Comparison of ENCODE assay signal across 9 cellular contexts in genomic region chr1:115063238-115063901, GRCh38. TPM values are rescaled to one million over a fixed set of nuclear protein-coding genes. Genes with fewer than 3 reads are reported as not detected.
DNase-seq lines count a peak whose midpoint lies in the region; ATAC-seq and TF ChIP-seq lines count a peak whose summit lies in the region.
"Had no signal": no experiment of that assay in that cellular context is flagged by ENCODE, and none has a peak within 500 bp of the region (broad histone marks: within the 10 kb centered on the region; RNA-seq: fewer than 3 reads in every experiment).

No MANE protein-coding gene starts in this region.

- H3K4me1 Mint-ChIP-seq in activated naive CD4-positive, alpha-beta T cell treated with anti-CD3 and anti-CD28 coated beads, Interleukin-2, amount 10 ng/mL, durations not matched to agents 7 days and 5 days = peaks cover 41% of the 10 kb centered on the region
- peaks cover 39 to 44% of the 10 kb centered on the region in 2 donors for H3K4me1 Mint-ChIP-seq in natural killer cell treated with Interleukin-12 subunit alpha and Interleukin-12 subunit beta and Interleukin-15 and Interleukin-18, amount 100 ng/mL, for 72 hours (ENCODE audit: low read depth in 2 of 2)

- H3K9me3 Mint-ChIP-seq in activated naive CD4-positive, alpha-beta T cell treated with anti-CD3 and anti-CD28 coated beads, Interleukin-2, amount 10 ng/mL, durations not matched to agents 7 days and 5 days = peaks cover 6% of the 10 kb centered on the region
- H3K9me3 Mint-ChIP-seq in natural killer cell treated with Interleukin-12 subunit alpha and Interleukin-12 subunit beta and Interleukin-15 and Interleukin-18, amount 100 ng/mL, for 72 hours = no peaks in the 10 kb centered on the region

- peak overlapping the region; percentile 73 for H3K27ac ChIP-seq in KOPT-K1 (ENCODE audit: low read depth, low read length, poor library complexity, severe bottlenecking)

- H3K36me3 ChIP-seq in KOPT-K1 (ENCODE audit: insufficient read depth, low read length) = no peaks in the 10 kb centered on the region
- H3K36me3 ChIP-seq: HAP-1 had no signal

- ATAC-seq in GM18520 (IDR thresholded peaks at IDR 0.05; ENCODE audit: unreplicated experiment) (peak; percentile 77), GM19455 (IDR thresholded peaks at IDR 0.05; ENCODE audit: unreplicated experiment) (no peak), HG03342 (IDR thresholded peaks at IDR 0.05; ENCODE audit: unreplicated experiment) (no peak)
- ATAC-seq in natural killer cell treated with Interleukin-12 subunit alpha and Interleukin-12 subunit beta and Interleukin-15 and Interleukin-18, amount 100 ng/mL, for 72 hours = peak; percentile 52 to 71

- H3K27me3 Mint-ChIP-seq in activated naive CD4-positive, alpha-beta T cell treated with anti-CD3 and anti-CD28 coated beads, Interleukin-2, amount 10 ng/mL, durations not matched to agents 7 days and 5 days = no peaks in the 10 kb centered on the region
- no peaks in the 10 kb centered on the region for H3K27me3 Mint-ChIP-seq in natural killer cell treated with Interleukin-12 subunit alpha and Interleukin-12 subunit beta and Interleukin-15 and Interleukin-18, amount 100 ng/mL, for 72 hours

- peak overlapping the region; percentile 3 for H3K4me3 Mint-ChIP-seq in activated naive CD4-positive, alpha-beta T cell treated with anti-CD3 and anti-CD28 coated beads, Interleukin-2, amount 10 ng/mL, durations not matched to agents 7 days and 5 days
- H3K4me3 Mint-ChIP-seq in natural killer cell treated with Interleukin-12 subunit alpha and Interleukin-12 subunit beta and Interleukin-15 and Interleukin-18, amount 100 ng/mL, for 72 hours = peak overlapping the region; percentile 63

- no peak for TF ChIP-seq CTCF in GM10266 (IDR thresholded peaks at IDR 0.05; ENCODE audit: control insufficient read depth, insufficient read depth, low read depth, missing control alignments)

- H3K36me3 Mint-ChIP-seq in activated naive CD4-positive, alpha-beta T cell treated with anti-CD3 and anti-CD28 coated beads, Interleukin-2, amount 10 ng/mL, durations not matched to agents 7 days and 5 days = peaks cover 4% of the 10 kb centered on the region
- H3K36me3 Mint-ChIP-seq in natural killer cell treated with Interleukin-12 subunit alpha and Interleukin-12 subunit beta and Interleukin-15 and Interleukin-18, amount 100 ng/mL, for 72 hours = no peaks in the 10 kb centered on the region

- CTCF ChIA-PET in activated naive CD4-positive, alpha-beta T cell treated with anti-CD3 and anti-CD28 coated beads, Interleukin-2, amount 10 ng/mL, durations not matched to agents 7 days and 5 days (lab: Charles Lee) = interaction anchor here (2.5 kb wide), 1 partner anchor 11 kb away, joined by 9 read pairs; no protein-coding TSS in a partner anchor

- peak overlapping the region; percentile 94 for H3K27ac Mint-ChIP-seq in activated naive CD4-positive, alpha-beta T cell treated with anti-CD3 and anti-CD28 coated beads, Interleukin-2, amount 10 ng/mL, durations not matched to agents 7 days and 5 days
- H3K27ac Mint-ChIP-seq in natural killer cell treated with Interleukin-12 subunit alpha and Interleukin-12 subunit beta and Interleukin-15 and Interleukin-18, amount 100 ng/mL, for 72 hours = peak overlapping the region; percentile 87 to 92

- no peaks in the 10 kb centered on the region for H3K9me3 ChIP-seq in KOPT-K1 (ENCODE audit: insufficient read depth, low read length, poor library complexity, severe bottlenecking)
- H3K9me3 ChIP-seq: HAP-1 had no signal

- peak; percentile 31 for DNase-seq in activated naive CD4-positive, alpha-beta T cell treated with anti-CD3 and anti-CD28 coated beads, Interleukin-2, amount 10 ng/mL, durations not matched to agents 7 days and 5 days
- DNase-seq in natural killer cell treated with Interleukin-12 subunit alpha and Interleukin-12 subunit beta and Interleukin-15 and Interleukin-18, amount 100 ng/mL, for 72 hours (ENCODE audit: low spot score) = no peak
- DNase-seq in COLO668 (lab: John Stamatoyannopoulos, UW; ENCODE audit: unreplicated experiment) (no peak), GM10266 (ENCODE audit: extremely low spot score) (no peak)

RNA-seq across cellular contexts. Expression of gene TSPAN2, which starts 25.9 kb away (rescaled TPM):
- 1 to 10 TPM; 2.9 to 9.2 TPM for total RNA-seq in natural killer cell treated with Interleukin-12 subunit alpha and Interleukin-12 subunit beta and Interleukin-15 and Interleukin-18, amount 100 ng/mL, for 72 hours

RNA-seq across cellular contexts. Expression of gene TSHB, which starts 33.7 kb away (rescaled TPM):
- not detected for total RNA-seq in natural killer cell treated with Interleukin-12 subunit alpha and Interleukin-12 subunit beta and Interleukin-15 and Interleukin-18, amount 100 ng/mL, for 72 hours

Comparison
In these comparisons a context has a peak if more than half of its experiments do, and no peak if none do; other contexts are left out.
1. ATAC-seq: peak in GM18520 (single experiment) and natural killer cell treated with Interleukin-12 subunit alpha and Interleukin-12 subunit beta and Interleukin-15 and Interleukin-18, amount 100 ng/mL, for 72 hours (2 of 2); none in GM19455 (single experiment) and HG03342 (single experiment).